2 cellular contexts compared by ENCODE assay signal in the genomic region with DNA sequence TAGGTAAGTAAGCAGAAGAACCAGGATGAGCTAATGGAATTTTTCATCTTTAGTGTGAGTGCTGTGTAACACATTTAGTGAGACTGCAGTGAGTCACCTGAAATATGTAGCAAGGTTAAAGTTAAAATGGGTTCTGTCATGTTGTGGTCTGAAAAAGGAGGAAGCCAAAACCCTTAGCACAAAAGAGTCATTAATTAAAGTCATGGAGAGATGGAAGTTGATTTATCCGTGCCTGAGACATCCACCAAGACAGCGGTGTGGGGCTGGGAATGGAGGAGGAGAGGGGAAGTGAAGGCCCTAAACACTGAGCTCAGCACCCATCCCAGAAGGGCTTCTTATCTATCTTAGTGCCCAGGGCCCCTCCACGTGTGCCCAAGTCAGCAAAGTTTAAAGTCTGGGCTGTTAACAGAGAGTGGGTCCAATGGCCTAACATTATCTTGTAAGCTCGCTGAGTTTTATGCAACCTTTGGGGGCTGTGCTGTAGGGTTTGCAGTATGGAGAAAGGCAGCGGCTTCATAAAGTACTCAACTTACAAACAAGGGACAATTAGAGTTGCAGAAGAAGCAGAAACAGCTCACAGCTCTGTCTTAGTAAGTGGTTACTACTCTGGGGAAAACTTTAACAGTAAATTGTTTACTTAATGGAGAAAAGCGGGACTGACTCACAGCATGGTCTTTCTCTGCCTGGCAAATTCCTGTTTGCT.
TF ChIP-seq lines count a peak whose summit lies in the region.

No MANE protein-coding gene starts in this region.

TF ChIP-seq in HEK293, 187 proteins besides CTCF, POLR2A, EP300 and RAD21 (continued from another document and continues in another):
- TF ChIP-seq, protein P1, sequence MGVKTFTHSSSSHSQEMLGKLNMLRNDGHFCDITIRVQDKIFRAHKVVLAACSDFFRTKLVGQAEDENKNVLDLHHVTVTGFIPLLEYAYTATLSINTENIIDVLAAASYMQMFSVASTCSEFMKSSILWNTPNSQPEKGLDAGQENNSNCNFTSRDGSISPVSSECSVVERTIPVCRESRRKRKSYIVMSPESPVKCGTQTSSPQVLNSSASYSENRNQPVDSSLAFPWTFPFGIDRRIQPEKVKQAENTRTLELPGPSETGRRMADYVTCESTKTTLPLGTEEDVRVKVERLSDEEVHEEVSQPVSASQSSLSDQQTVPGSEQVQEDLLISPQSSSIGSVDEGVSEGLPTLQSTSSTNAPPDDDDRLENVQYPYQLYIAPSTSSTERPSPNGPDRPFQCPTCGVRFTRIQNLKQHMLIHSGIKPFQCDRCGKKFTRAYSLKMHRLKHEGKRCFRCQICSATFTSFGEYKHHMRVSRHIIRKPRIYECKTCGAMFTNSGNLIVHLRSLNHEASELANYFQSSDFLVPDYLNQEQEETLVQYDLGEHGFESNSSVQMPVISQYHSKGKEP (tag by site-specific recombination; IDR thresholded peaks at IDR 0.05), result no peak
- TF ChIP-seq ZNF121 (tag by site-specific recombination; IDR thresholded peaks at IDR 0.05), result no peak
- no peak for TF ChIP-seq KLF1 (tag by site-specific recombination; IDR thresholded peaks at IDR 0.05)
- TF ChIP-seq ZSCAN16 (tag by site-specific recombination; IDR thresholded peaks at IDR 0.05), result no peak
- no peak for TF ChIP-seq ZNF202 (tag by site-specific recombination; IDR thresholded peaks at IDR 0.05; ENCODE audit: borderline replicate concordance)
- TF ChIP-seq ZNF701 (tag by site-specific recombination; IDR thresholded peaks at IDR 0.05), result no peak
- TF ChIP-seq, protein P2, sequence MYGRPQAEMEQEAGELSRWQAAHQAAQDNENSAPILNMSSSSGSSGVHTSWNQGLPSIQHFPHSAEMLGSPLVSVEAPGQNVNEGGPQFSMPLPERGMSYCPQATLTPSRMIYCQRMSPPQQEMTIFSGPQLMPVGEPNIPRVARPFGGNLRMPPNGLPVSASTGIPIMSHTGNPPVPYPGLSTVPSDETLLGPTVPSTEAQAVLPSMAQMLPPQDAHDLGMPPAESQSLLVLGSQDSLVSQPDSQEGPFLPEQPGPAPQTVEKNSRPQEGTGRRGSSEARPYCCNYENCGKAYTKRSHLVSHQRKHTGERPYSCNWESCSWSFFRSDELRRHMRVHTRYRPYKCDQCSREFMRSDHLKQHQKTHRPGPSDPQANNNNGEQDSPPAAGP (tag by site-specific recombination; IDR thresholded peaks at IDR 0.05), result no peak
- no peak for TF ChIP-seq ELK4 (IDR thresholded peaks at IDR 0.05; ENCODE audit: borderline replicate concordance, low read depth, low read length)
- TF ChIP-seq ZNF366 (tag by site-specific recombination; conservative IDR thresholded peaks at IDR 0.05), result peak; percentile 53
- no peak for TF ChIP-seq HOXC10 (CRISPR knock-in tag; IDR thresholded peaks at IDR 0.05)
- no peak for TF ChIP-seq AEBP2 (tag by site-specific recombination; IDR thresholded peaks at IDR 0.05; ENCODE audit: borderline replicate concordance)
- no peak for TF ChIP-seq ZNF596 (tag by site-specific recombination; IDR thresholded peaks at IDR 0.05)
- TF ChIP-seq ZNF416 (tag by site-specific recombination; IDR thresholded peaks at IDR 0.05), result no peak
- no peak for TF ChIP-seq ZNF518A (tag by site-specific recombination; conservative IDR thresholded peaks at IDR 0.05; ENCODE audit: low read depth)
- no peak for TF ChIP-seq ZSCAN30 (tag by site-specific recombination; IDR thresholded peaks at IDR 0.05)
- peak; percentile 56; the same call in 1 of the 2 replicates for TF ChIP-seq PRDM1 (tag by site-specific recombination; IDR thresholded peaks at IDR 0.05)

TF ChIP-seq in SK-N-SH treated with all-trans-retinoic acid at 6 μM for 48 hours, 23 proteins besides CTCF, POLR2A, EP300 and RAD21 (continued from another document):
- TF ChIP-seq, protein P3, sequence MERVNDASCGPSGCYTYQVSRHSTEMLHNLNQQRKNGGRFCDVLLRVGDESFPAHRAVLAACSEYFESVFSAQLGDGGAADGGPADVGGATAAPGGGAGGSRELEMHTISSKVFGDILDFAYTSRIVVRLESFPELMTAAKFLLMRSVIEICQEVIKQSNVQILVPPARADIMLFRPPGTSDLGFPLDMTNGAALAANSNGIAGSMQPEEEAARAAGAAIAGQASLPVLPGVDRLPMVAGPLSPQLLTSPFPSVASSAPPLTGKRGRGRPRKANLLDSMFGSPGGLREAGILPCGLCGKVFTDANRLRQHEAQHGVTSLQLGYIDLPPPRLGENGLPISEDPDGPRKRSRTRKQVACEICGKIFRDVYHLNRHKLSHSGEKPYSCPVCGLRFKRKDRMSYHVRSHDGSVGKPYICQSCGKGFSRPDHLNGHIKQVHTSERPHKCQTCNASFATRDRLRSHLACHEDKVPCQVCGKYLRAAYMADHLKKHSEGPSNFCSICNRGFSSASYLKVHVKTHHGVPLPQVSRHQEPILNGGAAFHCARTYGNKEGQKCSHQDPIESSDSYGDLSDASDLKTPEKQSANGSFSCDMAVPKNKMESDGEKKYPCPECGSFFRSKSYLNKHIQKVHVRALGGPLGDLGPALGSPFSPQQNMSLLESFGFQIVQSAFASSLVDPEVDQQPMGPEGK (CRISPR knock-in tag; IDR thresholded peaks at IDR 0.05; ENCODE audit: borderline replicate concordance), result peak; percentile 83
